In the genomic region with DNA sequence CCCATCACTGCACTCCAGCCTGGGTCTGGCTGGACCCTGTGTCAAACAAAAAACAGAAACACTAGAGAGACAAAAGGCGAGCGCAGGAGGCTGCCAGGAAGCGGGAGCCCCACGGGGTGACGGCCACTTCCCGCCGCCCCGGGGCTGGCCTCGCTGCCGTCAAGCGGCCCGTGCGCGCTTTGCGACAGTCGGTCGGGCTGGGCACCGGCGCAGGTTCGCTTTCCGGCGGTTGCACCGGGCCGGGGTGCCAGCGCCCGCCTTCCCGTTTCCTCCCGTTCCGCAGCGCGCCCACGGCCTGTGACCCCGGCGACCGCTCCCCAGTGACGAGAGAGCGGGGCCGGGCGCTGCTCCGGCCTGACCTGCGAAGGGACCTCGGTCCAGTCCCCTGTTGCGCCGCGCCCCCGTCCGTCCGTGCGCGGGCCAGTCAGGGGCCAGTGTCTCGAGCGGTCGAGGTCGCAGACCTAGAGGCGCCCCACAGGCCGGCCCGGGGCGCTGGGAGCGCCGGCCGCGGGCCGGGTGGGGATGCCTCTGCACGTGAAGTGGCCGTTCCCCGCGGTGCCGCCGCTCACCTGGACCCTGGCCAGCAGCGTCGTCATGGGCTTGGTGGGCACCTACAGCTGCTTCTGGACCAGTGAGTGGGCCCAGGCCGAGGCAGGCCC, we compare ENCODE assay signal across 8 cellular contexts. TPM values are rescaled to one million over a fixed set of nuclear protein-coding genes. Genes with fewer than 3 reads are reported as not detected.
DNase-seq lines count a peak whose midpoint lies in the region; TF ChIP-seq lines count a peak whose summit lies in the region.

TAFAZZIN (plus strand) TSS at position 218 of the 659 bp plus-strand sequence; CDS start at position 523, 305 bp downstream.

- 28% methylated on average over 28 of the region's 72 CpGs for WGBS in mammary epithelial cell (ENCODE audit: low coverage, missing lambda C conversion rate)

- dilution Hi-C loops in mammary epithelial cell (cut with HindIII; ENCODE audit: low sequenced_read_pairs): no loop called here

- H2AFZ ChIP-seq in mammary epithelial cell (ENCODE audit: low read depth, low read length): peak within 1 kb of the TSS; percentile 82

- TF ChIP-seq CTCF in VCaP (conservative IDR thresholded peaks at IDR 0.05) (no peak), mammary epithelial cell (conservative IDR thresholded peaks at IDR 0.05 in 1 of 2, IDR thresholded peaks at IDR 0.05 in 1 of 2; ENCODE audit: extremely low read depth in 1 of 2, insufficient read depth in 1 of 2, low read depth in 1 of 2, low read length in 2 of 2) (no peak)

- TSS peak; percentile 46 for BruUV-seq in mammary epithelial cell (replicated peaks; lab: Mats Ljungman, UMichigan)

- H3K27ac ChIP-seq in VCaP: peak within 1 kb of the TSS; percentile 90
- peak within 1 kb of the TSS; percentile 38 for H3K27ac ChIP-seq in mammary epithelial cell (ENCODE audit: insufficient read depth, low read depth, low read length)
- peak within 1 kb of the TSS; percentile 78 to 94 (median 90) for H3K27ac ChIP-seq in skin epidermis

- H3K4me1 ChIP-seq in mammary epithelial cell (ENCODE audit: insufficient read depth, low read length): peaks cover 23% of the 10 kb centered on the region

- H3K9ac ChIP-seq in mammary epithelial cell (ENCODE audit: insufficient read depth, low read length): peak within 1 kb of the TSS; percentile 37

- no peaks in the 10 kb centered on the region for H3K36me3 ChIP-seq in mammary epithelial cell (ENCODE audit: insufficient read depth, low read length)

- peak; percentile 76 for DNase-seq in ELR (ENCODE audit: low read depth)
- DNase-seq in HCEC 1CT: peak; percentile 60
- DNase-seq in NCI-H1694 (lab: John Stamatoyannopoulos, UW): peak; percentile 20
- peak; percentile 56 for DNase-seq in mammary epithelial cell
- DNase-seq in iPS-NIHi11 (ENCODE audit: low spot score): peak; percentile 83
- DNase-seq in cortex of kidney (lab: John Stamatoyannopoulos, UW): no peak

- intact Hi-C loops in mammary epithelial cell (cut with micrococcal nuclease): no loop called here

- peaks cover 6% of the 10 kb centered on the region for H3K79me2 ChIP-seq in mammary epithelial cell (ENCODE audit: insufficient read depth, low read length)

- in situ Hi-C loops in mammary epithelial cell (cut with MboI; ENCODE audit: low sequenced_read_pairs in 2 of 2): no loop called here

- CTCF ChIA-PET in mammary epithelial cell (lab: Charles Lee; ENCODE audit: low non-redundant PET): no interaction called here

- peak within 1 kb of the TSS; percentile 53 to 70 (median 65) for H3K4me3 ChIP-seq in mammary epithelial cell (replicated peaks in 1 of 3; ENCODE audit: insufficient read depth in 1 of 3, low read depth in 2 of 3, low read length in 3 of 3)
- peak within 1 kb of the TSS; percentile 43 to 92 (median 74) for H3K4me3 ChIP-seq in skin epidermis

- H4K20me1 ChIP-seq in mammary epithelial cell (ENCODE audit: insufficient read depth, low read length): no peaks in the 10 kb centered on the region

- no peaks in the 10 kb centered on the region for H3K9me3 ChIP-seq in mammary epithelial cell (replicated peaks; ENCODE audit: insufficient read depth, low read length)

- peak within 1 kb of the TSS; percentile 94 for H3K4me2 ChIP-seq in mammary epithelial cell (ENCODE audit: insufficient read depth, low read depth, low read length)

- H3K27me3 ChIP-seq in mammary epithelial cell (ENCODE audit: insufficient read depth, low read length): no peaks in the 10 kb centered on the region

RNA-seq across cellular contexts. Expression of gene TAFAZZIN, which starts in this region (rescaled TPM):
- total RNA-seq in mammary epithelial cell: 10 to 100 TPM; 19.5 to 31.0 TPM
- polyA plus RNA-seq in mammary epithelial cell: 18.6 TPM
- polyA minus RNA-seq in mammary epithelial cell: 22.8 TPM

Comparison
In these comparisons a context has a peak if more than half of its experiments do, and no peak if none do; other contexts are left out.
1. H3K27ac ChIP-seq: peak in every context shown above with its lines; median percentile 90 in VCaP; 90 in skin epidermis; 38 in mammary epithelial cell.